Comparison of ENCODE assay signal across 10 cellular contexts in the genomic region with DNA sequence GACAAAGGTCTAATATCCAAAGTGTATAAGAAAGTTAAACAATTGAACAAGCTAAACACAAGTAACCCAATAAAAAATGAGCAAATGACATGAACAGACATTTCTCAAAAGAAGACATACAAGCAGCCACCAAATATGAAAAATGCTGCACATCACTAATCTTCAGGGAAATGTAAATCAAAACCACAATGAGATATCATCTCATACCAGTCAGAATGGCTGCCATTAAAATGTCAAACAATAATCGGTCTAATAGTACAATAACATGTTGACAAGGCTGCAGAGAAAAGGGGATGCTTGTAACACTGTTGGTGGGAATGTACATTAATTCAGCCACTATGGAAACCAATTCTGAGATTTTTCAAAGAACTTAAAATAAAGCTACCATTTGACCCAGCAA.
"Had no signal": no experiment of that assay in that cellular context is flagged by ENCODE, and none has a peak within 500 bp of the region (broad histone marks: within the 10 kb centered on the region; RNA-seq: fewer than 3 reads in every experiment).

No MANE protein-coding gene starts in this region.

- H3K9me3 ChIP-seq: HAP-1 had no signal

- H3K4me2 ChIP-seq: GM23338 had no signal

- H3K36me3 ChIP-seq: HAP-1 had no signal

- H3K9ac ChIP-seq: GM23248 had no signal

- H3K4me1 ChIP-seq: HAP-1 had no signal

- FAIRE-seq: H1 had no signal

- DNase-seq: GM23248, GOT3, H7, H9, HCEC 1CT, HFFc6 had no signal

- H3K4me3 ChIP-seq: GM23248, GM23338, HAP-1 had no signal

- H3K27ac ChIP-seq: GM23248 had no signal

- ATAC-seq: GM23338, HCT116 had no signal

- H2AFZ ChIP-seq: GM23248, GM23338 had no signal
